ENCODE assay signal across 14 cellular contexts in the genomic region with DNA sequence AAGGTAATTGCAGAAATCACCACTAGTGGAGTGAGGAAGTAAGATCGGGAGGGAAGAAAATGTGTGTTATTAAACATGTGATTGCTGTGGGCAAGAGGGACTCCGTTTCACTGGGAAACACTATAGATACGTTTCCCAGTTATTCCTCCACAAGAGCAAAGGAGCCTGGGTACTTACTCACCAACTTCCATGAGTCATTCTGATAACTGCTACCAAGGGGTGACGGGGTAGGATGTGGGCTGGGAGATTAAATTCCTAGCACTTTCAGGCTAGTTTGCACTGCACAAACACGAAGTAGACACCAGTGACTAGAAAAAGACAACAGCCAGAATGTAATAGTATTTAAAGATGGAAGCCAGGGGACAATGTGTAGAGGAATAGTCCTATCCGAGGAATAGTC.
A peak's percentile ranks its signal among the peaks of the same experiment; 100 is the strongest.
DNase-seq lines count a peak whose midpoint lies in the region; ATAC-seq and TF ChIP-seq lines count a peak whose summit lies in the region.
"Had no signal": no experiment of that assay in that cellular context is flagged by ENCODE, and none has a peak within 500 bp of the region (broad histone marks: within the 10 kb centered on the region; RNA-seq: fewer than 3 reads in every experiment).

No MANE protein-coding gene starts in this region.

- H3K9me3 Mint-ChIP-seq in stimulated activated effector memory CD8-positive, alpha-beta T cell treated with anti-CD3 and anti-CD28 coated beads, Interleukin-12 subunit alpha, Interleukin-12 subunit beta, amount 100 ng/mL, for 72 hours = no peaks in the 10 kb centered on the region

- ATAC-seq in stimulated activated effector memory CD8-positive, alpha-beta T cell treated with anti-CD3 and anti-CD28 coated beads, Interleukin-12 subunit alpha, Interleukin-12 subunit beta, amount 100 ng/mL, for 72 hours = no peak

- H2BK120ac ChIP-seq in trophoblast cell (ENCODE audit: insufficient read depth, low read length, poor library complexity) = no peak overlapping the region

- H3K36me3 ChIP-seq in trophoblast cell (ENCODE audit: control insufficient read depth in 1 of 2, insufficient read depth in 2 of 2, low read length in 2 of 2) = no peaks in the 10 kb centered on the region
- H3K36me3 ChIP-seq: left ventricle myocardium inferior had no signal

- no peak overlapping the region for H3K14ac ChIP-seq in trophoblast cell (ENCODE audit: low read length)

- no peak overlapping the region for H4K12ac ChIP-seq in trophoblast cell (ENCODE audit: low read depth, low read length)

- H3K23ac ChIP-seq in trophoblast cell (ENCODE audit: low read length) = no peak overlapping the region

- no peak overlapping the region for H4K8ac ChIP-seq in trophoblast cell (ENCODE audit: low read depth, low read length)

- no peak for TF ChIP-seq CTCF in cardiac fibroblast (IDR thresholded peaks at IDR 0.05; ENCODE audit: low read depth, low read length)

- H2BK12ac ChIP-seq in trophoblast cell (ENCODE audit: low read length) = no peak overlapping the region

- H3K27me3 ChIP-seq in trophoblast cell (ENCODE audit: insufficient read depth, low read length) = no peaks in the 10 kb centered on the region

- H2BK5ac ChIP-seq in trophoblast cell (ENCODE audit: low read depth, low read length, poor library complexity) = no peak overlapping the region

- no peak overlapping the region for H3K27ac ChIP-seq in trophoblast cell (ENCODE audit: low read depth, low read length)
- H3K27ac ChIP-seq: left ventricle myocardium inferior had no signal

- no peak overlapping the region for H3K4ac ChIP-seq in trophoblast cell (ENCODE audit: low read depth, low read length)

- H3K79me1 ChIP-seq in trophoblast cell (ENCODE audit: low read length) = no peaks in the 10 kb centered on the region

- no peak overlapping the region for H2AK5ac ChIP-seq in trophoblast cell (ENCODE audit: low read length)

- H3K27ac Mint-ChIP-seq in stimulated activated effector memory CD8-positive, alpha-beta T cell treated with anti-CD3 and anti-CD28 coated beads, Interleukin-12 subunit alpha, Interleukin-12 subunit beta, amount 100 ng/mL, for 72 hours = no peak overlapping the region
- H3K27ac Mint-ChIP-seq: naive B cell had no signal

- H4K91ac ChIP-seq in trophoblast cell (ENCODE audit: low read depth, low read length) = no peak overlapping the region

- no peak overlapping the region for H2AFZ ChIP-seq in trophoblast cell (ENCODE audit: insufficient read depth, low read length, poor library complexity)

- DNase-seq in H4 (ENCODE audit: low spot score) (peak; percentile 58), OCI-M1 (lab: John Stamatoyannopoulos, UW) (peak; percentile 72), cardiac fibroblast (ENCODE audit: low read depth in 2 of 2) (peak; percentile 50 to 80), trophoblast cell (peak; percentile 62 to 78), cerebellar nuclear complex (lab: John Stamatoyannopoulos, UW) (no peak)
- no peak for DNase-seq in NK-92 treated with Interleukin-12 subunit alpha and Interleukin-12 subunit beta, amount 100 ng/mL, for 24 hours (lab: John Stamatoyannopoulos, UW)
- no peak for DNase-seq in stimulated activated effector memory CD8-positive, alpha-beta T cell treated with anti-CD3 and anti-CD28 coated beads, Interleukin-12 subunit alpha, Interleukin-12 subunit beta, amount 100 ng/mL, for 72 hours (ENCODE audit: low spot score in 2 of 2)
- DNase-seq: activated naive CD4-positive, alpha-beta T cell; DMS153; effector CD4-positive, alpha-beta T cell; left ventricle myocardium inferior; naive B cell; NCI-H774; T-helper 1 cell had no signal

- H3K4me3 Mint-ChIP-seq in stimulated activated effector memory CD8-positive, alpha-beta T cell treated with anti-CD3 and anti-CD28 coated beads, Interleukin-12 subunit alpha, Interleukin-12 subunit beta, amount 100 ng/mL, for 72 hours = no peak overlapping the region
- H3K4me3 Mint-ChIP-seq: naive B cell had no signal

- WGBS in trophoblast cell (ENCODE audit: extremely low coverage, insufficient coverage, insufficient read length) = 100% methylated on average over 1 of the region's 6 CpGs

- no peaks in the 10 kb centered on the region for H3K36me3 Mint-ChIP-seq in stimulated activated effector memory CD8-positive, alpha-beta T cell treated with anti-CD3 and anti-CD28 coated beads, Interleukin-12 subunit alpha, Interleukin-12 subunit beta, amount 100 ng/mL, for 72 hours

- no peak overlapping the region for H3K4me2 ChIP-seq in trophoblast cell (ENCODE audit: low read length)

- H3K4me3 ChIP-seq in cardiac fibroblast (replicated peaks in 1 of 2; ENCODE audit: low read depth in 2 of 2, low read length in 2 of 2) (no peak overlapping the region), trophoblast cell (ENCODE audit: low read depth, low read length) (no peak overlapping the region)
- H3K4me3 ChIP-seq: left ventricle myocardium inferior had no signal

- peaks cover 19% of the 10 kb centered on the region for H3K4me1 Mint-ChIP-seq in stimulated activated effector memory CD8-positive, alpha-beta T cell treated with anti-CD3 and anti-CD28 coated beads, Interleukin-12 subunit alpha, Interleukin-12 subunit beta, amount 100 ng/mL, for 72 hours

- H3K18ac ChIP-seq in trophoblast cell (ENCODE audit: low read length) = no peak overlapping the region

- H3K79me2 ChIP-seq in trophoblast cell (ENCODE audit: control insufficient read depth, insufficient read depth, low read length, poor library complexity) = no peaks in the 10 kb centered on the region

- H3K9me3 ChIP-seq in trophoblast cell (ENCODE audit: insufficient read depth, low read depth, low read length) = peaks cover 2% of the 10 kb centered on the region
- H3K9me3 ChIP-seq: left ventricle myocardium inferior had no signal

- no peak overlapping the region for H3K9ac ChIP-seq in trophoblast cell (ENCODE audit: low read length)

- no peaks in the 10 kb centered on the region for H3K4me1 ChIP-seq in trophoblast cell (ENCODE audit: control insufficient read depth in 1 of 2, insufficient read depth in 2 of 2, low read length in 2 of 2)
- H3K4me1 ChIP-seq: left ventricle myocardium inferior had no signal

Comparison
In these comparisons a context has a peak if more than half of its experiments do, and no peak if none do; other contexts are left out.
1. DNase-seq: peak in H4 (single experiment), OCI-M1 (single experiment), cardiac fibroblast (2 of 2) and trophoblast cell (2 of 2); none in NK-92 treated with Interleukin-12 subunit alpha and Interleukin-12 subunit beta, amount 100 ng/mL, for 24 hours (single experiment), stimulated activated effector memory CD8-positive, alpha-beta T cell treated with anti-CD3 and anti-CD28 coated beads, Interleukin-12 subunit alpha, Interleukin-12 subunit beta, amount 100 ng/mL, for 72 hours (0 of 2) and cerebellar nuclear complex (0 of 2).